1 cellular context compared by ENCODE assay signal in the genomic region with DNA sequence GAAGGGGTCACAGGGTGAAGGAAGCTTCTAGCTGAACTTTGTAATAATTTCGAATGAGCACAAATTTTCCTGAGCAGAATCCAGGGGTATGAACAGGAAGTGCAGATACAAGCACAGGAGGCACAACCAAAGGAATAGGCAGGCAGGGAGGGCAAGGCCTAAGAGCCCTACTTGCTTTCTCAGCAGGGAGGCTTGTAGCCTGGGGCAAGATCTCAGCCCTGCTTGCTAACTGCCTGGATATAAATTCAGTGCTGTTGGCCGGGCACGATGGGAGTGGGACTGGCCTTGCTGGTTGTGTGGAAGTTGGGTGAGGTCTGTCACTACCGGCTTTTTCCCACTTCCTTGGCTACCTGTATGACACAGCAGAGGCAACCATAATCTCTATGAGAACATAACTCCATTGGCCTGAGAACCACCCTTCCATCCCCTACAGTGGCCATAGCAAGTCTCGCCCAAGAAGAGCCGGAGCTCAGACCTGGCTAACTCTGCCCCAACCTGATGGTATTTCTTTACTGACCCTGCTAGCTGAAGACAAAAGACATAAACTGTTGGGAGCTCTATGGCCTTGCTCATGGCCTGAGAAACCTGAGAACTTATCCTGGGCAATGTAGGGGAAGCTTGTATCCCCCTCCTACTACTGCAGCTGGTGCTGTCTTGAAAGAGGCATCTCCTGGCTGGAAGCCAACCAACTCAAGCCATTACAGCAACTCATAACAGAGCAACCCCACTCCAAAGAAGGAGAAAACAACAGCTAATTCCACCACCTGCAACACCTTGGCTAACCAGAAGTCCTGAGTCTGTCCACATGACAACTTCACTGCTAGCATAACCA.
TF ChIP-seq lines count a peak whose summit lies in the region.

No MANE protein-coding gene starts in this region.

TF ChIP-seq in WTC11, 78 proteins besides CTCF, POLR2A, EP300 and RAD21 (continued from another document):
- TF ChIP-seq, protein P1, sequence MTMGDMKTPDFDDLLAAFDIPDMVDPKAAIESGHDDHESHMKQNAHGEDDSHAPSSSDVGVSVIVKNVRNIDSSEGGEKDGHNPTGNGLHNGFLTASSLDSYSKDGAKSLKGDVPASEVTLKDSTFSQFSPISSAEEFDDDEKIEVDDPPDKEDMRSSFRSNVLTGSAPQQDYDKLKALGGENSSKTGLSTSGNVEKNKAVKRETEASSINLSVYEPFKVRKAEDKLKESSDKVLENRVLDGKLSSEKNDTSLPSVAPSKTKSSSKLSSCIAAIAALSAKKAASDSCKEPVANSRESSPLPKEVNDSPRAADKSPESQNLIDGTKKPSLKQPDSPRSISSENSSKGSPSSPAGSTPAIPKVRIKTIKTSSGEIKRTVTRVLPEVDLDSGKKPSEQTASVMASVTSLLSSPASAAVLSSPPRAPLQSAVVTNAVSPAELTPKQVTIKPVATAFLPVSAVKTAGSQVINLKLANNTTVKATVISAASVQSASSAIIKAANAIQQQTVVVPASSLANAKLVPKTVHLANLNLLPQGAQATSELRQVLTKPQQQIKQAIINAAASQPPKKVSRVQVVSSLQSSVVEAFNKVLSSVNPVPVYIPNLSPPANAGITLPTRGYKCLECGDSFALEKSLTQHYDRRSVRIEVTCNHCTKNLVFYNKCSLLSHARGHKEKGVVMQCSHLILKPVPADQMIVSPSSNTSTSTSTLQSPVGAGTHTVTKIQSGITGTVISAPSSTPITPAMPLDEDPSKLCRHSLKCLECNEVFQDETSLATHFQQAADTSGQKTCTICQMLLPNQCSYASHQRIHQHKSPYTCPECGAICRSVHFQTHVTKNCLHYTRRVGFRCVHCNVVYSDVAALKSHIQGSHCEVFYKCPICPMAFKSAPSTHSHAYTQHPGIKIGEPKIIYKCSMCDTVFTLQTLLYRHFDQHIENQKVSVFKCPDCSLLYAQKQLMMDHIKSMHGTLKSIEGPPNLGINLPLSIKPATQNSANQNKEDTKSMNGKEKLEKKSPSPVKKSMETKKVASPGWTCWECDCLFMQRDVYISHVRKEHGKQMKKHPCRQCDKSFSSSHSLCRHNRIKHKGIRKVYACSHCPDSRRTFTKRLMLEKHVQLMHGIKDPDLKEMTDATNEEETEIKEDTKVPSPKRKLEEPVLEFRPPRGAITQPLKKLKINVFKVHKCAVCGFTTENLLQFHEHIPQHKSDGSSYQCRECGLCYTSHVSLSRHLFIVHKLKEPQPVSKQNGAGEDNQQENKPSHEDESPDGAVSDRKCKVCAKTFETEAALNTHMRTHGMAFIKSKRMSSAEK (CRISPR knock-in tag; IDR thresholded peaks at IDR 0.05; ENCODE audit: borderline replicate concordance): no peak
- TF ChIP-seq ZNF671 (CRISPR knock-in tag; IDR thresholded peaks at IDR 0.05) (no peak), FOXJ3 (CRISPR knock-in tag; IDR thresholded peaks at IDR 0.05; ENCODE audit: borderline replicate concordance) (no peak), TP53 (CRISPR knock-in tag; IDR thresholded peaks at IDR 0.05) (no peak), GABPB1 (CRISPR knock-in tag; IDR thresholded peaks at IDR 0.05) (no peak), CREB1 (CRISPR knock-in tag; IDR thresholded peaks at IDR 0.05) (no peak)
- TF ChIP-seq, protein P2, sequence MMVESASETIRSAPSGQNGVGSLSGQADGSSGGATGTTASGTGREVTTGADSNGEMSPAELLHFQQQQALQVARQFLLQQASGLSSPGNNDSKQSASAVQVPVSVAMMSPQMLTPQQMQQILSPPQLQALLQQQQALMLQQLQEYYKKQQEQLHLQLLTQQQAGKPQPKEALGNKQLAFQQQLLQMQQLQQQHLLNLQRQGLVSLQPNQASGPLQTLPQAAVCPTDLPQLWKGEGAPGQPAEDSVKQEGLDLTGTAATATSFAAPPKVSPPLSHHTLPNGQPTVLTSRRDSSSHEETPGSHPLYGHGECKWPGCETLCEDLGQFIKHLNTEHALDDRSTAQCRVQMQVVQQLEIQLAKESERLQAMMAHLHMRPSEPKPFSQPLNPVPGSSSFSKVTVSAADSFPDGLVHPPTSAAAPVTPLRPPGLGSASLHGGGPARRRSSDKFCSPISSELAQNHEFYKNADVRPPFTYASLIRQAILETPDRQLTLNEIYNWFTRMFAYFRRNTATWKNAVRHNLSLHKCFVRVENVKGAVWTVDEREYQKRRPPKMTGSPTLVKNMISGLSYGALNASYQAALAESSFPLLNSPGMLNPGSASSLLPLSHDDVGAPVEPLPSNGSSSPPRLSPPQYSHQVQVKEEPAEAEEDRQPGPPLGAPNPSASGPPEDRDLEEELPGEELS (CRISPR knock-in tag; IDR thresholded peaks at IDR 0.05): no peak
- TF ChIP-seq, protein P3, sequence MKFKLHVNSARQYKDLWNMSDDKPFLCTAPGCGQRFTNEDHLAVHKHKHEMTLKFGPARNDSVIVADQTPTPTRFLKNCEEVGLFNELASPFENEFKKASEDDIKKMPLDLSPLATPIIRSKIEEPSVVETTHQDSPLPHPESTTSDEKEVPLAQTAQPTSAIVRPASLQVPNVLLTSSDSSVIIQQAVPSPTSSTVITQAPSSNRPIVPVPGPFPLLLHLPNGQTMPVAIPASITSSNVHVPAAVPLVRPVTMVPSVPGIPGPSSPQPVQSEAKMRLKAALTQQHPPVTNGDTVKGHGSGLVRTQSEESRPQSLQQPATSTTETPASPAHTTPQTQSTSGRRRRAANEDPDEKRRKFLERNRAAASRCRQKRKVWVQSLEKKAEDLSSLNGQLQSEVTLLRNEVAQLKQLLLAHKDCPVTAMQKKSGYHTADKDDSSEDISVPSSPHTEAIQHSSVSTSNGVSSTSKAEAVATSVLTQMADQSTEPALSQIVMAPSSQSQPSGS (CRISPR knock-in tag; IDR thresholded peaks at IDR 0.05; ENCODE audit: borderline replicate concordance, low read depth): no peak
